ENCODE assay signal across 20 cellular contexts in the genomic region with DNA sequence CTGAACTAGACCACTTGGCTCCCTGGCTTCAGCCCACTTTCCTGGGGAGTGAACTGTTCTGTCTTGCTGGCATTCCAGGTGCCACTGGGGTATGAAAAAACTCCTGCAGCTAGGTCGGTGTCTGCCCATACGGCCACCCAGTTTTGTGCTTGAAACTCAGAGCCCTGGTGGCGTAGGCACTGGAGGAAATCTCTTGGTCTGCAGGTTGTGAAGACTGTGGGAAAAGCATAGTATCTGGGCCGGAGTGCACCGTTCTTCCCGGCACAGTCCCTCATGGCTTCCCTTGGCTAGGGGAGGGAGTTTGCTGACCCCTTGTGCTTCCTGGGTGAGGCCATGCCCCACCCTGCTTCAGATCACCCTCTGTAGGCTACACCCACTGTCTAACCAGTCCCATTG. TPM values are rescaled to one million over a fixed set of nuclear protein-coding genes. Genes with fewer than 3 reads are reported as not detected.
A peak's percentile ranks its signal among the peaks of the same experiment; 100 is the strongest.
DNase-seq lines count a peak whose midpoint lies in the region; ATAC-seq and TF ChIP-seq lines count a peak whose summit lies in the region.
"Had no signal": no experiment of that assay in that cellular context is flagged by ENCODE, and none has a peak within 500 bp of the region (broad histone marks: within the 10 kb centered on the region; RNA-seq: fewer than 3 reads in every experiment).

No MANE protein-coding gene starts in this region.

- H3K4me3 Mint-ChIP-seq in activated naive CD4-positive, alpha-beta T cell treated with anti-CD3 and anti-CD28 coated beads, Interleukin-2, amount 50 U/mL, for 24 hours, result peak overlapping the region; percentile 7
- H3K4me3 Mint-ChIP-seq in T-cell, result peak overlapping the region in 1 of 3 donors; percentile 70
- peak overlapping the region; percentile 61 to 72 for H3K4me3 Mint-ChIP-seq in effector memory CD8-positive, alpha-beta T cell
- H3K4me3 Mint-ChIP-seq: endodermal cell had no signal

- no peak for ATAC-seq in activated naive CD4-positive, alpha-beta T cell treated with anti-CD3 and anti-CD28 coated beads, Interleukin-2, amount 50 U/mL, for 72 hours
- ATAC-seq in T-cell (replicated peaks in 1 of 4) (no peak), upper lobe of right lung (no peak), GM21529 (IDR thresholded peaks at IDR 0.05; ENCODE audit: unreplicated experiment) (no peak)
- no peak for ATAC-seq in effector memory CD8-positive, alpha-beta T cell (replicated peaks)
- ATAC-seq: HCT116 had no signal

- intact Hi-C loops in upper lobe of right lung (cut with DNase I), result no loop called here

- no peaks in the 10 kb centered on the region for H3K27me3 ChIP-seq in upper lobe of right lung
- H3K27me3 ChIP-seq: breast epithelium had no signal

- DNase-seq in activated naive CD4-positive, alpha-beta T cell treated with anti-CD3 and anti-CD28 coated beads, Interleukin-2, amount 50 U/mL, for 72 hours (ENCODE audit: low spot score in 2 of 2), result no peak
- no peak for DNase-seq in T-cell
- DNase-seq in effector memory CD8-positive, alpha-beta T cell, result no peak
- DNase-seq in upper lobe of right lung, result peak; percentile 27
- DNase-seq in nucleus accumbens (lab: John Stamatoyannopoulos, UW), result no peak
- DNase-seq: amniotic stem cell; KBM-7; NCI-H1436 treated with DMSO at 0.1 percent for 48 hours; NCI-H524; NK-92 treated with Interleukin-12 subunit alpha and Interleukin-12 subunit beta, amount 100 ng/mL, for 24 hours; occipital lobe; stimulated activated CD4-positive, alpha-beta T cell treated with anti-CD3 and anti-CD28 coated beads, Interleukin-4, amount 100 ng/mL, for 24 hours; WERI-Rb-1 had no signal

- H3K36me3 Mint-ChIP-seq in activated naive CD4-positive, alpha-beta T cell treated with anti-CD3 and anti-CD28 coated beads, Interleukin-2, amount 50 U/mL, for 24 hours, result peaks cover 63% of the 10 kb centered on the region
- peaks cover 69% of the 10 kb centered on the region in 2 donors for H3K36me3 Mint-ChIP-seq in activated naive CD4-positive, alpha-beta T cell treated with anti-CD3 and anti-CD28 coated beads, Interleukin-2, amount 50 U/mL, for 72 hours
- H3K36me3 Mint-ChIP-seq in T-cell, result peaks cover 84% of the 10 kb centered on the region
- H3K36me3 Mint-ChIP-seq in effector memory CD8-positive, alpha-beta T cell (ENCODE audit: insufficient read depth), result peaks cover 9% of the 10 kb centered on the region

- peaks cover 18% of the 10 kb centered on the region for H3K9me3 Mint-ChIP-seq in activated naive CD4-positive, alpha-beta T cell treated with anti-CD3 and anti-CD28 coated beads, Interleukin-2, amount 50 U/mL, for 24 hours
- H3K9me3 Mint-ChIP-seq in activated naive CD4-positive, alpha-beta T cell treated with anti-CD3 and anti-CD28 coated beads, Interleukin-2, amount 50 U/mL, for 72 hours, result peaks cover 17 to 19% of the 10 kb centered on the region in 2 donors
- peaks cover 19 to 39% (median 22%) of the 10 kb centered on the region in 3 donors for H3K9me3 Mint-ChIP-seq in T-cell
- H3K9me3 Mint-ChIP-seq in effector memory CD8-positive, alpha-beta T cell, result peaks cover 10 to 18% of the 10 kb centered on the region in 2 donors

- peaks cover 42% of the 10 kb centered on the region for H3K36me3 ChIP-seq in upper lobe of right lung

- CTCF ChIA-PET in T-cell (lab: Charles Lee), result no interaction called here

- no peak overlapping the region for H3K4me3 ChIP-seq in upper lobe of right lung
- H3K4me3 ChIP-seq: breast epithelium, coronary artery had no signal

- no peaks in the 10 kb centered on the region for H3K4me1 ChIP-seq in upper lobe of right lung
- H3K4me1 ChIP-seq: breast epithelium had no signal

- POLR2A ChIA-PET in T-cell (lab: Charles Lee), result no interaction called here

- no peaks in the 10 kb centered on the region for H3K9me3 ChIP-seq in upper lobe of right lung

- no peak for TF ChIP-seq CTCF in upper lobe of right lung (IDR thresholded peaks at IDR 0.05)

- no peaks in the 10 kb centered on the region for H3K27me3 Mint-ChIP-seq in activated naive CD4-positive, alpha-beta T cell treated with anti-CD3 and anti-CD28 coated beads, Interleukin-2, amount 50 U/mL, for 24 hours
- H3K27me3 Mint-ChIP-seq in T-cell, result no peaks in the 10 kb centered on the region
- no peaks in the 10 kb centered on the region for H3K27me3 Mint-ChIP-seq in effector memory CD8-positive, alpha-beta T cell

- no peak overlapping the region for H3K27ac ChIP-seq in upper lobe of right lung
- H3K27ac ChIP-seq: breast epithelium, C4-2B, coronary artery, WERI-Rb-1 had no signal

- peaks cover 26% of the 10 kb centered on the region for H3K4me1 Mint-ChIP-seq in activated naive CD4-positive, alpha-beta T cell treated with anti-CD3 and anti-CD28 coated beads, Interleukin-2, amount 50 U/mL, for 24 hours
- peaks cover 27 to 35% (median 33%) of the 10 kb centered on the region in 3 donors for H3K4me1 Mint-ChIP-seq in T-cell
- peaks cover 21 to 22% of the 10 kb centered on the region in 2 donors for H3K4me1 Mint-ChIP-seq in effector memory CD8-positive, alpha-beta T cell (ENCODE audit: low read depth in 2 of 2)
- H3K4me1 Mint-ChIP-seq: endodermal cell had no signal

- H3K27ac Mint-ChIP-seq in activated naive CD4-positive, alpha-beta T cell treated with anti-CD3 and anti-CD28 coated beads, Interleukin-2, amount 50 U/mL, for 24 hours, result no peak overlapping the region
- peak overlapping the region in 1 of 2 donors; percentile 56 for H3K27ac Mint-ChIP-seq in activated naive CD4-positive, alpha-beta T cell treated with anti-CD3 and anti-CD28 coated beads, Interleukin-2, amount 50 U/mL, for 72 hours
- H3K27ac Mint-ChIP-seq in T-cell, result peak overlapping the region; percentile 89 to 93
- H3K27ac Mint-ChIP-seq in effector memory CD8-positive, alpha-beta T cell, result peak overlapping the region; percentile 71 to 91
- H3K27ac Mint-ChIP-seq: endodermal cell had no signal

RNA-seq across cellular contexts. Expression of a gene that starts 33.8 kb away (rescaled TPM):
- 10 to 100 TPM; 59.6 to 74.3 TPM for total RNA-seq in activated naive CD4-positive, alpha-beta T cell treated with anti-CD3 and anti-CD28 coated beads, Interleukin-2, amount 50 U/mL, for 72 hours
- total RNA-seq in T-cell (10 to 100 TPM; 26.4 to 39.9 (median 36.9) TPM), upper lobe of right lung (35.3 TPM)

RNA-seq across cellular contexts. Expression of a gene that starts 50.6 kb away (rescaled TPM):
- 10 to 100 TPM; 61.2 to 63.5 TPM for total RNA-seq in activated naive CD4-positive, alpha-beta T cell treated with anti-CD3 and anti-CD28 coated beads, Interleukin-2, amount 50 U/mL, for 72 hours
- 10 to 100 TPM; 25.0 to 41.6 (median 31.0) TPM for total RNA-seq in T-cell
- 18.8 TPM for total RNA-seq in upper lobe of right lung
